ENCODE assay signal across 11 cellular contexts in genomic region chr16:24409045-24409444, GRCh38.
DNase-seq lines count a peak whose midpoint lies in the region; ATAC-seq and TF ChIP-seq lines count a peak whose summit lies in the region.
"Had no signal": no experiment of that assay in that cellular context is flagged by ENCODE, and none has a peak within 500 bp of the region (broad histone marks: within the 10 kb centered on the region; RNA-seq: fewer than 3 reads in every experiment).

No MANE protein-coding gene starts in this region.

- H3K4me1 Mint-ChIP-seq in activated naive CD8-positive, alpha-beta T cell treated with anti-CD3 and anti-CD28 coated beads, Interleukin-2, amount 50 U/mL, for 24 hours: no peaks in the 10 kb centered on the region
- H3K4me1 Mint-ChIP-seq: naive B cell had no signal

- CTCF ChIA-PET in Panc1 (lab: Charles Lee): interaction anchor here (0.7 kb wide), 2 partner anchors 39 to 183 kb away, joined by 3 to 12 read pairs; no protein-coding TSS in a partner anchor

- intact Hi-C loops in Panc1 (cut with micrococcal nuclease; ENCODE audit: unreplicated experiment): no loop called here

- H3K27me3 Mint-ChIP-seq in activated naive CD8-positive, alpha-beta T cell treated with anti-CD3 and anti-CD28 coated beads, Interleukin-2, amount 50 U/mL, for 24 hours: peaks cover 12% of the 10 kb centered on the region

- POLR2A ChIA-PET in Panc1 (lab: Charles Lee): no interaction called here

- H3K27ac ChIP-seq in Panc1 (ENCODE audit: low read length): no peak overlapping the region
- H3K27ac ChIP-seq: coronary artery, suprapubic skin had no signal

- in situ Hi-C loops in Panc1 (cut with HindIII; ENCODE audit: low pct_unique_long_range_greater_than_20kb, low sequenced_read_pairs): no loop called here

- no peaks in the 10 kb centered on the region for H3K27me3 ChIP-seq in Panc1 (ENCODE audit: control insufficient read depth, insufficient read depth, low read length)
- H3K27me3 ChIP-seq: suprapubic skin had no signal

- no peaks in the 10 kb centered on the region for H3K9me3 ChIP-seq in Panc1 (ENCODE audit: control insufficient read depth, insufficient read depth, low read depth, low read length)
- H3K9me3 ChIP-seq: suprapubic skin had no signal

- TF ChIP-seq CTCF in Panc1 (IDR thresholded peaks at IDR 0.05): peak; percentile 56

- no peak overlapping the region for H3K27ac Mint-ChIP-seq in activated naive CD8-positive, alpha-beta T cell treated with anti-CD3 and anti-CD28 coated beads, Interleukin-2, amount 50 U/mL, for 24 hours

- no peaks in the 10 kb centered on the region for H3K9me3 Mint-ChIP-seq in activated naive CD8-positive, alpha-beta T cell treated with anti-CD3 and anti-CD28 coated beads, Interleukin-2, amount 50 U/mL, for 24 hours

- H3K36me3 ChIP-seq in Panc1 (ENCODE audit: control insufficient read depth, insufficient read depth, low read length): no peaks in the 10 kb centered on the region
- H3K36me3 ChIP-seq: suprapubic skin had no signal

- H3K36me3 Mint-ChIP-seq in activated naive CD8-positive, alpha-beta T cell treated with anti-CD3 and anti-CD28 coated beads, Interleukin-2, amount 50 U/mL, for 24 hours (ENCODE audit: low read depth): no peaks in the 10 kb centered on the region
- H3K36me3 Mint-ChIP-seq: naive B cell had no signal

- ATAC-seq in Panc1 (no peak; the same call in 1 of the 2 replicates), left lobe of liver (peak; percentile 60)
- ATAC-seq in activated naive CD8-positive, alpha-beta T cell treated with anti-CD3 and anti-CD28 coated beads, Interleukin-2, amount 50 U/mL, for 24 hours: no peak
- ATAC-seq: sciatic nerve had no signal

- H3K4me1 ChIP-seq in Panc1 (ENCODE audit: control insufficient read depth, insufficient read depth, low read length): no peaks in the 10 kb centered on the region
- H3K4me1 ChIP-seq: suprapubic skin had no signal

- DNase-seq in ELF-1 (ENCODE audit: low read depth, low spot score) (peak; percentile 16), H4 (ENCODE audit: low spot score) (peak; percentile 8), Panc1 (ENCODE audit: low read depth, low spot score) (no peak), left lobe of liver (ENCODE audit: low spot score) (no peak), SHP77 (lab: John Stamatoyannopoulos, UW) (no peak), T-helper 9 cell (no peak)
- no peak for DNase-seq in activated naive CD8-positive, alpha-beta T cell treated with anti-CD3 and anti-CD28 coated beads, Interleukin-2, amount 50 U/mL, for 24 hours
- DNase-seq: naive B cell had no signal

- H3K4me3 Mint-ChIP-seq in activated naive CD8-positive, alpha-beta T cell treated with anti-CD3 and anti-CD28 coated beads, Interleukin-2, amount 50 U/mL, for 24 hours: no peak overlapping the region
- H3K4me3 Mint-ChIP-seq: naive B cell had no signal

- BruUV-seq in Panc1 (replicated peaks; lab: Mats Ljungman, UMichigan): no TSS peak

- H3K4me3 ChIP-seq in Panc1 (ENCODE audit: low read depth in 2 of 2, low read length in 2 of 2): no peak overlapping the region
- H3K4me3 ChIP-seq: coronary artery, suprapubic skin had no signal

Comparison
In these comparisons a context has a peak if more than half of its experiments do, and no peak if none do; other contexts are left out.
1. DNase-seq: peak in ELF-1 (single experiment) and H4 (single experiment); none in Panc1 (single experiment), left lobe of liver (single experiment), activated naive CD8-positive, alpha-beta T cell treated with anti-CD3 and anti-CD28 coated beads, Interleukin-2, amount 50 U/mL, for 24 hours (single experiment), SHP77 (0 of 2) and T-helper 9 cell (single experiment).